ENCODE assay signal across 9 cellular contexts in genomic region chr1:186183970-186184628, GRCh38.
DNase-seq lines count a peak whose midpoint lies in the region; ATAC-seq and TF ChIP-seq lines count a peak whose summit lies in the region.
"Had no signal": no experiment of that assay in that cellular context is flagged by ENCODE, and none has a peak within 500 bp of the region (broad histone marks: within the 10 kb centered on the region; RNA-seq: fewer than 3 reads in every experiment).

No MANE protein-coding gene starts in this region.

- H3K27ac ChIP-seq in thyroid gland (peak overlapping the region; percentile 87 to 97 (median 96)), body of pancreas (no peak overlapping the region)

- H3K27me3 Mint-ChIP-seq in activated T-cell treated with anti-CD3 and anti-CD28 coated beads, Interleukin-2, amount 50 U/mL, for 72 hours (ENCODE audit: low read depth), result peaks cover 51% of the 10 kb centered on the region

- intact Hi-C loops in thyroid gland (cut with DNase I) (loop anchor here (10.0 kb wide), 1 partner anchor 119 kb away; no protein-coding TSS in a partner anchor), body of pancreas (cut with DNase I) (no loop called here)

- H3K36me3 Mint-ChIP-seq in activated T-cell treated with anti-CD3 and anti-CD28 coated beads, Interleukin-2, amount 50 U/mL, for 72 hours (ENCODE audit: insufficient read depth in 2 of 2), result no peaks in the 10 kb centered on the region

- WGBS in thyroid gland, 2 donors, result 15 to 17% methylated on average over 5 of the region's 5 CpGs
- WGBS in body of pancreas, 2 donors, result 29 to 34% methylated on average over 5 of the region's 5 CpGs

- no peak for DNase-seq in activated T-cell treated with anti-CD3 and anti-CD28 coated beads, Interleukin-2, amount 50 U/mL, for 72 hours
- DNase-seq in activated T-cell treated with anti-CD3 and anti-CD28 coated beads, Interleukin-2, amount 50 U/mL, for 1 hour, result no peak
- no peak for DNase-seq in thyroid gland
- no peak for DNase-seq in NCI-H1694 treated with DMSO at 0.1 percent for 48 hours (lab: John Stamatoyannopoulos, UW)
- no peak for DNase-seq in body of pancreas
- no peak for DNase-seq in NCI-H1092 treated with DMSO at 0.1 percent for 48 hours (lab: John Stamatoyannopoulos, UW)
- DNase-seq: heart right ventricle had no signal

- H3K4me1 ChIP-seq in thyroid gland (peaks cover 28 to 30% of the 10 kb centered on the region in 2 donors), body of pancreas (no peaks in the 10 kb centered on the region)

- H3K36me3 ChIP-seq in thyroid gland, result no peaks in the 10 kb centered on the region
- no peaks in the 10 kb centered on the region for H3K36me3 ChIP-seq in body of pancreas (replicated peaks in 1 of 2; ENCODE audit: insufficient read depth in 1 of 2, low read depth in 2 of 2)

- H3K9me3 ChIP-seq in thyroid gland, result no peaks in the 10 kb centered on the region
- H3K9me3 ChIP-seq in body of pancreas, result no peaks in the 10 kb centered on the region
- H3K9me3 ChIP-seq: heart right ventricle had no signal

- peak overlapping the region in 2 of 3 donors; percentile 0 to 3 for H3K4me3 ChIP-seq in thyroid gland (replicated peaks in 1 of 3)
- H3K4me3 ChIP-seq in body of pancreas, result no peak overlapping the region
- H3K4me3 ChIP-seq: heart right ventricle had no signal

- peaks cover 31% of the 10 kb centered on the region for H3K4me1 Mint-ChIP-seq in activated T-cell treated with anti-CD3 and anti-CD28 coated beads, Interleukin-2, amount 50 U/mL, for 72 hours (ENCODE audit: low read depth)

- H3K27me3 ChIP-seq in thyroid gland (no peaks in the 10 kb centered on the region), body of pancreas (no peaks in the 10 kb centered on the region)
- H3K27me3 ChIP-seq: heart right ventricle had no signal

- TF ChIP-seq CTCF in thyroid gland (IDR thresholded peaks at IDR 0.05) (no peak), body of pancreas (IDR thresholded peaks at IDR 0.05) (no peak)

- TF ChIP-seq POLR2A in thyroid gland (IDR thresholded peaks at IDR 0.05) (no peak), body of pancreas (IDR thresholded peaks at IDR 0.05) (no peak)

- no peak overlapping the region for H3K27ac Mint-ChIP-seq in activated T-cell treated with anti-CD3 and anti-CD28 coated beads, Interleukin-2, amount 50 U/mL, for 72 hours

- ATAC-seq in activated T-cell treated with anti-CD3 and anti-CD28 coated beads, Interleukin-2, amount 50 U/mL, for 72 hours (replicated peaks in 1 of 2), result no peak
- ATAC-seq in HG03045 (IDR thresholded peaks at IDR 0.05; ENCODE audit: unreplicated experiment) (peak; percentile 34), SK-N-SH treated with all-trans-retinoic acid at 6 μM for 48 hours (peak; percentile 47), body of pancreas (no peak)

- no peaks in the 10 kb centered on the region for H3K9me3 Mint-ChIP-seq in activated T-cell treated with anti-CD3 and anti-CD28 coated beads, Interleukin-2, amount 50 U/mL, for 72 hours

- H3K4me3 Mint-ChIP-seq in activated T-cell treated with anti-CD3 and anti-CD28 coated beads, Interleukin-2, amount 50 U/mL, for 72 hours, result peak overlapping the region; percentile 7 to 27

TF ChIP-seq in SK-N-SH treated with all-trans-retinoic acid at 6 μM for 48 hours, 23 proteins besides CTCF, POLR2A, EP300 and RAD21:
- peak; percentile 9; the same call in 1 of the 2 replicates for TF ChIP-seq TOX (CRISPR knock-in tag; IDR thresholded peaks at IDR 0.05; ENCODE audit: borderline replicate concordance)
- TF ChIP-seq ZC3H10 (CRISPR knock-in tag; IDR thresholded peaks at IDR 0.05), result peak; percentile 59; the same call in 1 of the 2 replicates
- TF ChIP-seq ZFP30 (CRISPR knock-in tag; IDR thresholded peaks at IDR 0.05), result no peak

Comparison
In these comparisons a context has a peak if more than half of its experiments do, and no peak if none do; other contexts are left out.
1. ATAC-seq: peak in HG03045 (single experiment) and SK-N-SH treated with all-trans-retinoic acid at 6 μM for 48 hours (single experiment); none in activated T-cell treated with anti-CD3 and anti-CD28 coated beads, Interleukin-2, amount 50 U/mL, for 72 hours (0 of 2) and body of pancreas (single experiment).
2. H3K27ac ChIP-seq: peak in thyroid gland (3 of 3); none in body of pancreas (0 of 4).
3. H3K4me3 ChIP-seq: peak in thyroid gland (2 of 3); none in body of pancreas (0 of 2).